23 cellular contexts compared by ENCODE assay signal in genomic region chr2:180169474-180169873, GRCh38.
"Had no signal": no experiment of that assay in that cellular context is flagged by ENCODE, and none has a peak within 500 bp of the region (broad histone marks: within the 10 kb centered on the region; RNA-seq: fewer than 3 reads in every experiment).

No MANE protein-coding gene starts in this region.

- DNase-seq: effector memory CD8-positive, alpha-beta T cell; foreskin keratinocyte; heart right ventricle; hippocampal formation; left cardiac atrium; left lung; mesenchymal stem cell; midbrain; naive thymus-derived CD4-positive, alpha-beta T cell; nephron progenitor cell; occipital lobe; ovary; psoas muscle; right cardiac atrium; sigmoid colon; stimulated activated CD4-positive, alpha-beta T cell treated with anti-CD3 and anti-CD28 coated beads, Interleukin-2, amount 100 ng/mL, for 24 hours; stimulated activated CD4-positive, alpha-beta T cell treated with anti-CD3 and anti-CD28 coated beads, Interleukin-4, amount 100 ng/mL, for 24 hours; stimulated activated naive CD4-positive, alpha-beta T cell treated with Interleukin-2 at 50 U/mL for 16 hours; stomach; thyroid gland had no signal

- H3K4me1 ChIP-seq: foreskin keratinocyte, gastroesophageal sphincter, heart right ventricle, left lung, psoas muscle, sigmoid colon, stomach, thyroid gland had no signal

- H3K27me3 ChIP-seq: foreskin keratinocyte, gastroesophageal sphincter, heart right ventricle, left lung, ovary, sigmoid colon, stomach, thyroid gland had no signal

- H3K27ac ChIP-seq: coronary artery, foreskin keratinocyte, gastroesophageal sphincter, heart right ventricle, left lung, ovary, psoas muscle, sigmoid colon, stomach, thyroid gland had no signal

- H3K9me3 ChIP-seq: ovary, thyroid gland had no signal

- H3K36me3 ChIP-seq: gastroesophageal sphincter, heart right ventricle, left lung, ovary, sigmoid colon, stomach, thyroid gland had no signal

- FAIRE-seq: islet of Langerhans had no signal

- H3K4me3 ChIP-seq: coronary artery, gastroesophageal sphincter, heart right ventricle, left lung, ovary, psoas muscle, sigmoid colon, stomach, thyroid gland had no signal
